ENCODE assay signal across 9 cellular contexts in genomic region chr11:132278801-132279574, GRCh38.
DNase-seq lines count a peak whose midpoint lies in the region; ATAC-seq and TF ChIP-seq lines count a peak whose summit lies in the region.
"Had no signal": no experiment of that assay in that cellular context is flagged by ENCODE, and none has a peak within 500 bp of the region (broad histone marks: within the 10 kb centered on the region; RNA-seq: fewer than 3 reads in every experiment).

No MANE protein-coding gene starts in this region.

- H3K27ac ChIP-seq in GM23248 (no peak overlapping the region), PC-9 (no peak overlapping the region)
- H3K27ac ChIP-seq: skin epidermis had no signal

- no TSS peak for BruUV-seq in PC-9 (replicated peaks; lab: Mats Ljungman, UMichigan)

- no peak overlapping the region for H3K4me3 Mint-ChIP-seq in activated T-helper 17 cell treated with anti-CD3 and anti-CD28 coated beads, Interleukin-2, amount 50 U/mL, for 72 hours

- H3K4me1 ChIP-seq in GM23248 (ENCODE audit: insufficient read depth) (peaks cover 8% of the 10 kb centered on the region), PC-9 (replicated peaks; ENCODE audit: insufficient read depth) (no peaks in the 10 kb centered on the region)

- CTCF ChIA-PET in PC-9 (lab: Charles Lee): no interaction called here

- H3K36me3 Mint-ChIP-seq in activated T-helper 17 cell treated with anti-CD3 and anti-CD28 coated beads, Interleukin-2, amount 50 U/mL, for 72 hours (ENCODE audit: low read depth): no peaks in the 10 kb centered on the region

- no peaks in the 10 kb centered on the region for H3F3A ChIP-seq in GM23248 (ENCODE audit: insufficient read depth)
- no peaks in the 10 kb centered on the region for H3F3A ChIP-seq in PC-9 (ENCODE audit: insufficient read depth, low read depth)

- H3K9me3 ChIP-seq in GM23248 (ENCODE audit: low read depth): no peaks in the 10 kb centered on the region
- no peaks in the 10 kb centered on the region for H3K9me3 ChIP-seq in PC-9 (ENCODE audit: insufficient read depth, low read depth)

- H3K27ac Mint-ChIP-seq in activated T-helper 17 cell treated with anti-CD3 and anti-CD28 coated beads, Interleukin-2, amount 50 U/mL, for 72 hours: no peak overlapping the region

- H3K9me2 ChIP-seq in GM23248 (ENCODE audit: insufficient read depth): no peaks in the 10 kb centered on the region
- no peaks in the 10 kb centered on the region for H3K9me2 ChIP-seq in PC-9 (ENCODE audit: insufficient read depth)

- DNase-seq in AG09319 (ENCODE audit: extremely low read depth, low read depth) (no peak), GM23248 (peak; percentile 60), PC-9 (no peak), iPS-NIHi11 (ENCODE audit: low spot score) (peak; percentile 32), NCI-H1048 (lab: John Stamatoyannopoulos, UW) (no peak)
- DNase-seq in activated naive CD4-positive, alpha-beta T cell (lab: John Stamatoyannopoulos, UW): no peak

- intact Hi-C loops in PC-9 (cut with micrococcal nuclease; ENCODE audit: unreplicated experiment): no loop called here

- TF ChIP-seq CTCF in AG09319 (IDR thresholded peaks at IDR 0.05; ENCODE audit: low read depth, low read length) (peak; percentile 37), PC-9 (conservative IDR thresholded peaks at IDR 0.05) (peak; percentile 35; the same call in 1 of the 2 replicates)

- ATAC-seq in HG03039 (IDR thresholded peaks at IDR 0.05; ENCODE audit: unreplicated experiment): no peak
- ATAC-seq in activated T-helper 17 cell treated with anti-CD3 and anti-CD28 coated beads, Interleukin-2, amount 50 U/mL, for 72 hours (replicated peaks): no peak

- H3K4me1 Mint-ChIP-seq in activated T-helper 17 cell treated with anti-CD3 and anti-CD28 coated beads, Interleukin-2, amount 50 U/mL, for 72 hours: no peaks in the 10 kb centered on the region

- no peak overlapping the region for H3K4me3 ChIP-seq in GM23248
- H3K4me3 ChIP-seq in PC-9: no peak overlapping the region
- H3K4me3 ChIP-seq: skin epidermis had no signal

- H3K27me3 Mint-ChIP-seq in activated T-helper 17 cell treated with anti-CD3 and anti-CD28 coated beads, Interleukin-2, amount 50 U/mL, for 72 hours: peaks cover 15% of the 10 kb centered on the region

- no peaks in the 10 kb centered on the region for H3K79me2 ChIP-seq in GM23248 (ENCODE audit: insufficient read depth)
- no peaks in the 10 kb centered on the region for H3K79me2 ChIP-seq in PC-9 (ENCODE audit: low read depth)

- 31 to 38% methylated on average over 6 of the region's 6 CpGs for WGBS in GM23248 (ENCODE audit: low coverage in 1 of 2, low lambda C conversion rate in 2 of 2, missing lambda C conversion rate in 2 of 2), 2 experiments

- no peaks in the 10 kb centered on the region for H3K9me3 Mint-ChIP-seq in activated T-helper 17 cell treated with anti-CD3 and anti-CD28 coated beads, Interleukin-2, amount 50 U/mL, for 72 hours

- no peaks in the 10 kb centered on the region for H3K36me3 ChIP-seq in GM23248 (ENCODE audit: low read depth)
- H3K36me3 ChIP-seq in PC-9 (ENCODE audit: low read depth): no peaks in the 10 kb centered on the region

- no peak overlapping the region for H2AFZ ChIP-seq in GM23248
- no peak overlapping the region for H2AFZ ChIP-seq in PC-9

- no peak overlapping the region for H3K9ac ChIP-seq in GM23248

- H3K4me2 ChIP-seq in GM23248 (ENCODE audit: unreplicated experiment) (peak overlapping the region; percentile 0), PC-9 (no peak overlapping the region)

- H3K27me3 ChIP-seq in GM23248 (replicated peaks; ENCODE audit: insufficient read depth): no peaks in the 10 kb centered on the region
- H3K27me3 ChIP-seq in PC-9 (ENCODE audit: insufficient read depth, low read depth): no peaks in the 10 kb centered on the region

- POLR2A ChIA-PET in PC-9 (lab: Charles Lee; ENCODE audit: unreplicated experiment): no interaction called here

- H4K20me1 ChIP-seq in GM23248 (ENCODE audit: insufficient read depth) (no peaks in the 10 kb centered on the region), PC-9 (ENCODE audit: insufficient read depth) (no peaks in the 10 kb centered on the region)

- in situ Hi-C loops in GM23248 (cut with MboI): no loop called here

Comparison
In these comparisons a context has a peak if more than half of its experiments do, and no peak if none do; other contexts are left out.
1. DNase-seq: peak in GM23248 (single experiment) and iPS-NIHi11 (single experiment); none in AG09319 (single experiment), PC-9 (0 of 2), NCI-H1048 (single experiment) and activated naive CD4-positive, alpha-beta T cell (0 of 4).